Comparison of ENCODE assay signal across 1 cellular context in the genomic region with DNA sequence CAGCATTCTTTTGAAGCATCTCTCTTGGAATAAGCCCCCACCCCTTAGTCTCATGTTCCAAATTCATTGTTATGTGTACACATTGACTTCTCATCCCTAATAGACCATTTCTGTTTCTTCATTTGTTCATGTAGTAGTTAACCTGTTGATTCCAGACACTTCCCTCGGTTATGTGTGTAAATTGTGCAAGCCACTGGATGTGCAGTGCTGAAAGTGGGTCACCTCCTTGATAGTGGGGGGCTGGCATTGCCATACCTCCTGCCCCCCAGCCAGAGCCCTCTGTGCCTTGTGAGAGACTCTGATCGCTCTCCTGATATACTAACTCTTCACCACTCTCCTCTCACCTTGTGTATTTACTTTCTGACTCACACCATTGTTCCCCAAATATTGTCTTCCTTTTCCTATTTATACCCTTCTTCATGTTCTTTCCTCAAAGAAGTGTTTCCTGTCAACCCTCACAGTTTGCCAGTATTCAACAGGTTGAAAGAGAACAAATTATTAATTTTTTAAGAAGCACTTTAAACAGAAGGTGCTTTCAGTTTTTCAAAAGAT.
TF ChIP-seq lines count a peak whose summit lies in the region.

No MANE protein-coding gene starts in this region.

TF ChIP-seq in HepG2, 621 proteins besides CTCF, POLR2A, EP300 and RAD21:
- TF ChIP-seq, protein P1, sequence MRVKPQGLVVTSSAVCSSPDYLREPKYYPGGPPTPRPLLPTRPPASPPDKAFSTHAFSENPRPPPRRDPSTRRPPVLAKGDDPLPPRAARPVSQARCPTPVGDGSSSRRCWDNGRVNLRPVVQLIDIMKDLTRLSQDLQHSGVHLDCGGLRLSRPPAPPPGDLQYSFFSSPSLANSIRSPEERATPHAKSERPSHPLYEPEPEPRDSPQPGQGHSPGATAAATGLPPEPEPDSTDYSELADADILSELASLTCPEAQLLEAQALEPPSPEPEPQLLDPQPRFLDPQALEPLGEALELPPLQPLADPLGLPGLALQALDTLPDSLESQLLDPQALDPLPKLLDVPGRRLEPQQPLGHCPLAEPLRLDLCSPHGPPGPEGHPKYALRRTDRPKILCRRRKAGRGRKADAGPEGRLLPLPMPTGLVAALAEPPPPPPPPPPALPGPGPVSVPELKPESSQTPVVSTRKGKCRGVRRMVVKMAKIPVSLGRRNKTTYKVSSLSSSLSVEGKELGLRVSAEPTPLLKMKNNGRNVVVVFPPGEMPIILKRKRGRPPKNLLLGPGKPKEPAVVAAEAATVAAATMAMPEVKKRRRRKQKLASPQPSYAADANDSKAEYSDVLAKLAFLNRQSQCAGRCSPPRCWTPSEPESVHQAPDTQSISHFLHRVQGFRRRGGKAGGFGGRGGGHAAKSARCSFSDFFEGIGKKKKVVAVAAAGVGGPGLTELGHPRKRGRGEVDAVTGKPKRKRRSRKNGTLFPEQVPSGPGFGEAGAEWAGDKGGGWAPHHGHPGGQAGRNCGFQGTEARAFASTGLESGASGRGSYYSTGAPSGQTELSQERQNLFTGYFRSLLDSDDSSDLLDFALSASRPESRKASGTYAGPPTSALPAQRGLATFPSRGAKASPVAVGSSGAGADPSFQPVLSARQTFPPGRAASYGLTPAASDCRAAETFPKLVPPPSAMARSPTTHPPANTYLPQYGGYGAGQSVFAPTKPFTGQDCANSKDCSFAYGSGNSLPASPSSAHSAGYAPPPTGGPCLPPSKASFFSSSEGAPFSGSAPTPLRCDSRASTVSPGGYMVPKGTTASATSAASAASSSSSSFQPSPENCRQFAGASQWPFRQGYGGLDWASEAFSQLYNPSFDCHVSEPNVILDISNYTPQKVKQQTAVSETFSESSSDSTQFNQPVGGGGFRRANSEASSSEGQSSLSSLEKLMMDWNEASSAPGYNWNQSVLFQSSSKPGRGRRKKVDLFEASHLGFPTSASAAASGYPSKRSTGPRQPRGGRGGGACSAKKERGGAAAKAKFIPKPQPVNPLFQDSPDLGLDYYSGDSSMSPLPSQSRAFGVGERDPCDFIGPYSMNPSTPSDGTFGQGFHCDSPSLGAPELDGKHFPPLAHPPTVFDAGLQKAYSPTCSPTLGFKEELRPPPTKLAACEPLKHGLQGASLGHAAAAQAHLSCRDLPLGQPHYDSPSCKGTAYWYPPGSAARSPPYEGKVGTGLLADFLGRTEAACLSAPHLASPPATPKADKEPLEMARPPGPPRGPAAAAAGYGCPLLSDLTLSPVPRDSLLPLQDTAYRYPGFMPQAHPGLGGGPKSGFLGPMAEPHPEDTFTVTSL (CRISPR knock-in tag; IDR thresholded peaks at IDR 0.05; ENCODE audit: borderline replicate concordance) = no peak
- no peak for TF ChIP-seq PTBP1 (IDR thresholded peaks at IDR 0.05; ENCODE audit: low read depth, low read length, poor library complexity, severe bottlenecking)
- TF ChIP-seq, protein P2, sequence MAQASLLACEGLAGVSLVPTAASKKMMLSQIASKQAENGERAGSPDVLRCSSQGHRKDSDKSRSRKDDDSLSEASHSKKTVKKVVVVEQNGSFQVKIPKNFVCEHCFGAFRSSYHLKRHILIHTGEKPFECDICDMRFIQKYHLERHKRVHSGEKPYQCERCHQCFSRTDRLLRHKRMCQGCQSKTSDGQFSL (CRISPR knock-in tag; IDR thresholded peaks at IDR 0.05) = no peak
- TF ChIP-seq, protein P3, sequence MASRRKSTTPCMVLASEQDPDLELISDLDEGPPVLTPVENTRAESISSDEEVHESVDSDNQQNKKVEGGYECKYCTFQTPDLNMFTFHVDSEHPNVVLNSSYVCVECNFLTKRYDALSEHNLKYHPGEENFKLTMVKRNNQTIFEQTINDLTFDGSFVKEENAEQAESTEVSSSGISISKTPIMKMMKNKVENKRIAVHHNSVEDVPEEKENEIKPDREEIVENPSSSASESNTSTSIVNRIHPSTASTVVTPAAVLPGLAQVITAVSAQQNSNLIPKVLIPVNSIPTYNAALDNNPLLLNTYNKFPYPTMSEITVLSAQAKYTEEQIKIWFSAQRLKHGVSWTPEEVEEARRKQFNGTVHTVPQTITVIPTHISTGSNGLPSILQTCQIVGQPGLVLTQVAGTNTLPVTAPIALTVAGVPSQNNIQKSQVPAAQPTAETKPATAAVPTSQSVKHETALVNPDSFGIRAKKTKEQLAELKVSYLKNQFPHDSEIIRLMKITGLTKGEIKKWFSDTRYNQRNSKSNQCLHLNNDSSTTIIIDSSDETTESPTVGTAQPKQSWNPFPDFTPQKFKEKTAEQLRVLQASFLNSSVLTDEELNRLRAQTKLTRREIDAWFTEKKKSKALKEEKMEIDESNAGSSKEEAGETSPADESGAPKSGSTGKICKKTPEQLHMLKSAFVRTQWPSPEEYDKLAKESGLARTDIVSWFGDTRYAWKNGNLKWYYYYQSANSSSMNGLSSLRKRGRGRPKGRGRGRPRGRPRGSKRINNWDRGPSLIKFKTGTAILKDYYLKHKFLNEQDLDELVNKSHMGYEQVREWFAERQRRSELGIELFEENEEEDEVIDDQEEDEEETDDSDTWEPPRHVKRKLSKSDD (CRISPR knock-in tag; IDR thresholded peaks at IDR 0.05; ENCODE audit: low read depth) = no peak
- TF ChIP-seq ZNF138 (CRISPR knock-in tag; IDR thresholded peaks at IDR 0.05; ENCODE audit: low read depth) = no peak
- TF ChIP-seq FOSL2 (CRISPR knock-in tag; IDR thresholded peaks at IDR 0.05) = peak; percentile 64
- TF ChIP-seq, protein P4, sequence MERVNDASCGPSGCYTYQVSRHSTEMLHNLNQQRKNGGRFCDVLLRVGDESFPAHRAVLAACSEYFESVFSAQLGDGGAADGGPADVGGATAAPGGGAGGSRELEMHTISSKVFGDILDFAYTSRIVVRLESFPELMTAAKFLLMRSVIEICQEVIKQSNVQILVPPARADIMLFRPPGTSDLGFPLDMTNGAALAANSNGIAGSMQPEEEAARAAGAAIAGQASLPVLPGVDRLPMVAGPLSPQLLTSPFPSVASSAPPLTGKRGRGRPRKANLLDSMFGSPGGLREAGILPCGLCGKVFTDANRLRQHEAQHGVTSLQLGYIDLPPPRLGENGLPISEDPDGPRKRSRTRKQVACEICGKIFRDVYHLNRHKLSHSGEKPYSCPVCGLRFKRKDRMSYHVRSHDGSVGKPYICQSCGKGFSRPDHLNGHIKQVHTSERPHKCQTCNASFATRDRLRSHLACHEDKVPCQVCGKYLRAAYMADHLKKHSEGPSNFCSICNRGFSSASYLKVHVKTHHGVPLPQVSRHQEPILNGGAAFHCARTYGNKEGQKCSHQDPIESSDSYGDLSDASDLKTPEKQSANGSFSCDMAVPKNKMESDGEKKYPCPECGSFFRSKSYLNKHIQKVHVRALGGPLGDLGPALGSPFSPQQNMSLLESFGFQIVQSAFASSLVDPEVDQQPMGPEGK (CRISPR knock-in tag; IDR thresholded peaks at IDR 0.05) = peak; percentile 40; the same call in 1 of the 2 replicates
- no peak for TF ChIP-seq FOXA1 (IDR thresholded peaks at IDR 0.05)
- TF ChIP-seq FOXA1 (CRISPR knock-in tag; IDR thresholded peaks at IDR 0.05) = 0 out of 2 replicates have a peak, but pooled peaks have one; percentile 20
- TF ChIP-seq SOX13 (IDR thresholded peaks at IDR 0.05) = peak; percentile 68
- TF ChIP-seq SOX13 (CRISPR knock-in tag; conservative IDR thresholded peaks at IDR 0.05 in 1 of 2, IDR thresholded peaks at IDR 0.05 in 1 of 2) = peak in 1 of 2 experiments; percentile 93; a peak in 2 of 4 replicates
- TF ChIP-seq FOXA3 (CRISPR knock-in tag; IDR thresholded peaks at IDR 0.05) = peak; percentile 55
- TF ChIP-seq SOX6 (IDR thresholded peaks at IDR 0.05) = no peak
- peak; percentile 60 for TF ChIP-seq SOX6 (CRISPR knock-in tag; IDR thresholded peaks at IDR 0.05)
- no peak for TF ChIP-seq ZNF256 (CRISPR knock-in tag; conservative IDR thresholded peaks at IDR 0.05)
- TF ChIP-seq, protein P5, sequence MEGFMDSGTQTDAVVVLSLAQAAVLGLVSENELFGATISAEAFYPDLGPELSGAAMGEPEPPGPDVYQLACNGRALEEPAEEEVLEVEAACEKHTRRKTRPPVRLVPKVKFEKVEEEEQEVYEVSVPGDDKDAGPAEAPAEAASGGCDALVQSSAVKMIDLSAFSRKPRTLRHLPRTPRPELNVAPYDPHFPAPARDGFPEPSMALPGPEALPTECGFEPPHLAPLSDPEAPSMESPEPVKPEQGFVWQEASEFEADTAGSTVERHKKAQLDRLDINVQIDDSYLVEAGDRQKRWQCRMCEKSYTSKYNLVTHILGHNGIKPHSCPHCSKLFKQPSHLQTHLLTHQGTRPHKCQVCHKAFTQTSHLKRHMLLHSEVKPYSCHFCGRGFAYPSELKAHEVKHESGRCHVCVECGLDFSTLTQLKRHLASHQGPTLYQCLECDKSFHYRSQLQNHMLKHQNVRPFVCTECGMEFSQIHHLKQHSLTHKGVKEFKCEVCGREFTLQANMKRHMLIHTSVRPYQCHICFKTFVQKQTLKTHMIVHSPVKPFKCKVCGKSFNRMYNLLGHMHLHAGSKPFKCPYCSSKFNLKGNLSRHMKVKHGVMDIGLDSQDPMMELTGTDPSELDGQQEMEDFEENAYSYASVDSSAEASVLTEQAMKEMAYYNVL (CRISPR knock-in tag; IDR thresholded peaks at IDR 0.05; ENCODE audit: borderline replicate concordance) = 0 out of 2 replicates have a peak, but pooled peaks have one; percentile 25
- TF ChIP-seq SOX5 (CRISPR knock-in tag; IDR thresholded peaks at IDR 0.05; ENCODE audit: borderline replicate concordance) = peak; percentile 94
- TF ChIP-seq, protein P6, sequence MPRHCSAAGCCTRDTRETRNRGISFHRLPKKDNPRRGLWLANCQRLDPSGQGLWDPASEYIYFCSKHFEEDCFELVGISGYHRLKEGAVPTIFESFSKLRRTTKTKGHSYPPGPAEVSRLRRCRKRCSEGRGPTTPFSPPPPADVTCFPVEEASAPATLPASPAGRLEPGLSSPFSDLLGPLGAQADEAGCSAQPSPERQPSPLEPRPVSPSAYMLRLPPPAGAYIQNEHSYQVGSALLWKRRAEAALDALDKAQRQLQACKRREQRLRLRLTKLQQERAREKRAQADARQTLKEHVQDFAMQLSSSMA (CRISPR knock-in tag; IDR thresholded peaks at IDR 0.05) = no peak
- TF ChIP-seq, protein P7, sequence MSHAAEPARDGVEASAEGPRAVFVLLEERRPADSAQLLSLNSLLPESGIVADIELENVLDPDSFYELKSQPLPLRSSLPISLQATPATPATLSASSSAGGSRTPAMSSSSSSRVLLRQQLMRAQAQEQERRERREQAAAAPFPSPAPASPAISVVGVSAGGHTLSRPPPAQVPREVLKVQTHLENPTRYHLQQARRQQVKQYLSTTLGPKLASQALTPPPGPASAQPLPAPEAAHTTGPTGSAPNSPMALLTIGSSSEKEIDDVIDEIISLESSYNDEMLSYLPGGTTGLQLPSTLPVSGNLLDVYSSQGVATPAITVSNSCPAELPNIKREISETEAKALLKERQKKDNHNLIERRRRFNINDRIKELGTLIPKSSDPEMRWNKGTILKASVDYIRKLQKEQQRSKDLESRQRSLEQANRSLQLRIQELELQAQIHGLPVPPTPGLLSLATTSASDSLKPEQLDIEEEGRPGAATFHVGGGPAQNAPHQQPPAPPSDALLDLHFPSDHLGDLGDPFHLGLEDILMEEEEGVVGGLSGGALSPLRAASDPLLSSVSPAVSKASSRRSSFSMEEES (CRISPR knock-in tag; IDR thresholded peaks at IDR 0.05) = no peak
